In genomic region chr11:12103411-12104225, GRCh38 we compare ENCODE assay signal across 2 cellular contexts.
TF ChIP-seq lines count a peak whose summit lies in the region.

No MANE protein-coding gene starts in this region.

TF ChIP-seq in K562, 482 proteins besides CTCF, POLR2A, EP300 and RAD21:
- no peak for TF ChIP-seq HOXB6 (CRISPR knock-in tag; IDR thresholded peaks at IDR 0.05; ENCODE audit: borderline replicate concordance)

TF ChIP-seq in HepG2, 621 proteins besides CTCF, POLR2A, EP300 and RAD21:
- TF ChIP-seq TFAP4 (IDR thresholded peaks at IDR 0.05; ENCODE audit: borderline replicate concordance, low read depth) (no peak), POGZ (CRISPR knock-in tag; IDR thresholded peaks at IDR 0.05) (no peak), ZNF549 (CRISPR knock-in tag; IDR thresholded peaks at IDR 0.05) (no peak), TBL1XR1 (IDR thresholded peaks at IDR 0.05; ENCODE audit: borderline replicate concordance, low read length, partially characterized antibody) (no peak), CREB3 (CRISPR knock-in tag; IDR thresholded peaks at IDR 0.05) (no peak), TRIM24 (CRISPR knock-in tag; IDR thresholded peaks at IDR 0.05) (no peak), TSC22D2 (CRISPR knock-in tag; IDR thresholded peaks at IDR 0.05; ENCODE audit: borderline replicate concordance) (no peak)
